19 cellular contexts compared by ENCODE assay signal in genomic region chrX:18874560-18875255, GRCh38.
DNase-seq lines count a peak whose midpoint lies in the region; ATAC-seq and TF ChIP-seq lines count a peak whose summit lies in the region.
"Had no signal": no experiment of that assay in that cellular context is flagged by ENCODE, and none has a peak within 500 bp of the region (broad histone marks: within the 10 kb centered on the region; RNA-seq: fewer than 3 reads in every experiment).

No MANE protein-coding gene starts in this region.

- no peak for TF ChIP-seq CTCF in right atrium auricular region (IDR thresholded peaks at IDR 0.05)
- TF ChIP-seq CTCF in ascending aorta (IDR thresholded peaks at IDR 0.05): no peak

- intact Hi-C loops in cardiac septum (cut with DNase I) (no loop called here), ascending aorta (cut with DNase I) (loop anchor here (5.0 kb wide), 1 partner anchor 42 kb away; no protein-coding TSS in a partner anchor), sciatic nerve (cut with DNase I) (no loop called here)

- no peak overlapping the region for H3K14ac ChIP-seq in neuronal stem cell (ENCODE audit: low read length)

- H3K4me1 ChIP-seq in right atrium auricular region (peaks cover 0 to 27% of the 10 kb centered on the region in 2 donors), ascending aorta (peaks cover 7 to 20% of the 10 kb centered on the region in 2 donors), neuronal stem cell (ENCODE audit: control insufficient read depth in 2 of 2, insufficient read depth in 1 of 2, low read depth in 1 of 2, low read length in 2 of 2) (no peaks in the 10 kb centered on the region)

- peak overlapping the region in 1 of 2 donors; percentile 43 for H3K27ac ChIP-seq in right atrium auricular region
- peak overlapping the region; percentile 34 to 91 for H3K27ac ChIP-seq in ascending aorta
- H3K27ac ChIP-seq in neuronal stem cell (replicated peaks; ENCODE audit: low read length): no peak overlapping the region
- H3K27ac ChIP-seq: 22Rv1, HL-60 had no signal

- no peak overlapping the region for H3K9ac ChIP-seq in neuronal stem cell (ENCODE audit: low read depth, low read length, poor library complexity)

- no peak overlapping the region for H2BK12ac ChIP-seq in neuronal stem cell (ENCODE audit: low read length)

- H3K9me3 ChIP-seq in right atrium auricular region: no peaks in the 10 kb centered on the region
- no peaks in the 10 kb centered on the region for H3K9me3 ChIP-seq in ascending aorta
- H3K9me3 ChIP-seq in neuronal stem cell (replicated peaks in 1 of 2; ENCODE audit: control insufficient read depth in 2 of 2, insufficient read depth in 1 of 2, low read depth in 1 of 2, low read length in 2 of 2): no peaks in the 10 kb centered on the region

- H3K27me3 ChIP-seq in right atrium auricular region (no peaks in the 10 kb centered on the region), ascending aorta (no peaks in the 10 kb centered on the region), neuronal stem cell (ENCODE audit: control insufficient read depth in 3 of 3, insufficient read depth in 3 of 3, low read depth in 1 of 3, low read length in 3 of 3) (no peaks in the 10 kb centered on the region)

- no peak overlapping the region for H4K91ac ChIP-seq in neuronal stem cell (ENCODE audit: low read depth, low read length, poor library complexity)

- H2AK5ac ChIP-seq in neuronal stem cell (ENCODE audit: low read depth, low read length): no peak overlapping the region

- H4K8ac ChIP-seq in neuronal stem cell (ENCODE audit: low read depth, low read length): no peak overlapping the region

- ATAC-seq in GM21360 (IDR thresholded peaks at IDR 0.05; ENCODE audit: unreplicated experiment) (no peak), sciatic nerve (no peak)
- ATAC-seq: GM12878 had no signal

- no peak overlapping the region for H3K4me2 ChIP-seq in neuronal stem cell (ENCODE audit: insufficient read depth, low read length, poor library complexity, severe bottlenecking)
- H3K4me2 ChIP-seq: GM23338 had no signal

- no peak overlapping the region for H2AFZ ChIP-seq in neuronal stem cell (ENCODE audit: low read length)
- H2AFZ ChIP-seq: GM23338 had no signal

- no peak overlapping the region for H2BK5ac ChIP-seq in neuronal stem cell (ENCODE audit: low read length)

- no peak overlapping the region for H3K18ac ChIP-seq in neuronal stem cell (ENCODE audit: low read length)

- no peaks in the 10 kb centered on the region for H3K79me1 ChIP-seq in neuronal stem cell (ENCODE audit: low read depth, low read length)

- no CpG with 5 or more reads among the region's 27 CpGs for WGBS in neuronal stem cell (ENCODE audit: extremely low coverage in 2 of 2, insufficient read length in 2 of 2, insufficient replicate concordance in 1 of 2), 2 donors

- H2BK15ac ChIP-seq in neuronal stem cell (ENCODE audit: low read length): no peak overlapping the region

- no peak overlapping the region for H3K4ac ChIP-seq in neuronal stem cell (ENCODE audit: low read length)

- H3K36me3 ChIP-seq in right atrium auricular region: no peaks in the 10 kb centered on the region
- no peaks in the 10 kb centered on the region for H3K36me3 ChIP-seq in ascending aorta
- no peaks in the 10 kb centered on the region for H3K36me3 ChIP-seq in neuronal stem cell (replicated peaks in 1 of 2; ENCODE audit: control insufficient read depth in 2 of 2, insufficient read depth in 2 of 2, low read length in 2 of 2)

- no peak overlapping the region for H3K4me3 ChIP-seq in right atrium auricular region
- no peak overlapping the region for H3K4me3 ChIP-seq in ascending aorta
- no peak overlapping the region for H3K4me3 ChIP-seq in neuronal stem cell (ENCODE audit: low read length in 2 of 2)
- H3K4me3 ChIP-seq: GM12878, GM23338 had no signal

- H2BK120ac ChIP-seq in neuronal stem cell (ENCODE audit: low read depth, low read length): no peak overlapping the region

- H3K23ac ChIP-seq in neuronal stem cell (ENCODE audit: low read depth, low read length, poor library complexity): peak overlapping the region; percentile 55

- DNase-seq in cardiac septum (ENCODE audit: low spot score) (peak; percentile 47), right atrium auricular region (ENCODE audit: low spot score) (no peak), ascending aorta (ENCODE audit: low spot score in 2 of 2) (peak in 1 of 2 donors; percentile 49), neuronal stem cell (ENCODE audit: low spot score) (no peak), SW480 (ENCODE audit: low spot score) (no peak), sciatic nerve (ENCODE audit: low spot score) (no peak)
- DNase-seq: CD4-positive, CD25-positive, alpha-beta regulatory T cell; CD8-positive, alpha-beta memory T cell; DMS 273 treated with DMSO at 0.1 percent for 48 hours; DMS53; DND-41; EL; HCEC 1CT; HFFc6 had no signal
